ENCODE assay signal across 23 cellular contexts in the genomic region with DNA sequence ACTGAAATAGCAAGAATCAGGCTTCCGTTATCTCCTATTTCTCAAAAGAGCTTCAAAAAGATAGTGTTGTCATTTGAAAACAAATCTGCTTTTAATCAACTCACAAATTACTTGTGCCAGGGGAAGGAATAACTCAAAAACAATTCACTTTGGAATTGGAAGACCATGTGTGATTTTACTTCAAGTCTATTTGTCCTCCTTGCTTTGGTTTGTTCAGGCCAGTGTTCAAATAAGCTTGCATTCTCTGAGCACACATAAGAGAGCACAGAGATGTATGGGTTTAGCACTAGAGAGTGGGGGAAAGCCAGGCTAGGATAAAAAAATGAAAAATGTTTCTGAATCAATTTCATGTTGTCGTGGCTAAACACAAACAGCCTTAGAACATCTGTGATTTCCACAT.
"Had no signal": no experiment of that assay in that cellular context is flagged by ENCODE, and none has a peak within 500 bp of the region (broad histone marks: within the 10 kb centered on the region; RNA-seq: fewer than 3 reads in every experiment).

No MANE protein-coding gene starts in this region.

- H3K4me2 ChIP-seq: KMS-11, PC-9 had no signal

- H3K27ac ChIP-seq: adrenal gland, body of pancreas, breast epithelium, KMS-11, PC-9, RWPE1 had no signal

- H3K4me3 ChIP-seq: adrenal gland, body of pancreas, breast epithelium, PC-9 had no signal

- H3K9ac ChIP-seq: KMS-11 had no signal

- H2AFZ ChIP-seq: PC-9 had no signal

- H3K4me1 ChIP-seq: adrenal gland, body of pancreas, breast epithelium had no signal

- DNase-seq: activated CD4-positive, alpha-beta T cell treated with anti-CD3 and anti-CD28 coated beads, Interleukin-2, amount 10 ng/mL, durations not matched to agents 24 days and 14 days; activated CD4-positive, alpha-beta T cell treated with anti-CD3 and anti-CD28 coated beads, Interleukin-2, amount 50 U/mL, for 4 hours; activated CD8-positive, alpha-beta T cell treated with anti-CD3 and anti-CD28 coated beads for 36 hours; activated gamma-delta T cell treated with Interleukin-2 at 50 U/mL for 16 hours; activated naive CD4-positive, alpha-beta T cell treated with anti-CD3 and anti-CD28 coated beads for 36 hours; activated T-cell treated with anti-CD3 and anti-CD28 coated beads, Interleukin-2, amount 50 U/mL, for 4 hours; adrenal gland; body of pancreas; MM.1S; MV-4-11; NCI-H1092; NCI-H1436 treated with DMSO at 0.1 percent for 48 hours; NCI-H1694 treated with DMSO at 0.1 percent for 48 hours; NCI-H2029; NCI-H345; NCI-H524 treated with DMSO at 0.1 percent for 48 hours; NCI-H748 treated with DMSO at 0.1 percent for 48 hours; PC-9 had no signal

- H3K27me3 ChIP-seq: adrenal gland, body of pancreas, breast epithelium had no signal

- H3K9me3 ChIP-seq: adrenal gland, body of pancreas, breast epithelium had no signal

- H3K36me3 ChIP-seq: adrenal gland, breast epithelium had no signal

- ATAC-seq: activated CD8-positive, alpha-beta T cell treated with anti-CD3 and anti-CD28 coated beads for 36 hours; activated naive CD4-positive, alpha-beta T cell treated with anti-CD3 and anti-CD28 coated beads, Interleukin-2, amount 50 U/mL, for 72 hours; activated T-cell treated with anti-CD3 and anti-CD28 coated beads, Interleukin-2, amount 50 U/mL, for 4 hours; body of pancreas; Right ventricle myocardium inferior had no signal
